Comparison of ENCODE assay signal across 10 cellular contexts in the genomic region with DNA sequence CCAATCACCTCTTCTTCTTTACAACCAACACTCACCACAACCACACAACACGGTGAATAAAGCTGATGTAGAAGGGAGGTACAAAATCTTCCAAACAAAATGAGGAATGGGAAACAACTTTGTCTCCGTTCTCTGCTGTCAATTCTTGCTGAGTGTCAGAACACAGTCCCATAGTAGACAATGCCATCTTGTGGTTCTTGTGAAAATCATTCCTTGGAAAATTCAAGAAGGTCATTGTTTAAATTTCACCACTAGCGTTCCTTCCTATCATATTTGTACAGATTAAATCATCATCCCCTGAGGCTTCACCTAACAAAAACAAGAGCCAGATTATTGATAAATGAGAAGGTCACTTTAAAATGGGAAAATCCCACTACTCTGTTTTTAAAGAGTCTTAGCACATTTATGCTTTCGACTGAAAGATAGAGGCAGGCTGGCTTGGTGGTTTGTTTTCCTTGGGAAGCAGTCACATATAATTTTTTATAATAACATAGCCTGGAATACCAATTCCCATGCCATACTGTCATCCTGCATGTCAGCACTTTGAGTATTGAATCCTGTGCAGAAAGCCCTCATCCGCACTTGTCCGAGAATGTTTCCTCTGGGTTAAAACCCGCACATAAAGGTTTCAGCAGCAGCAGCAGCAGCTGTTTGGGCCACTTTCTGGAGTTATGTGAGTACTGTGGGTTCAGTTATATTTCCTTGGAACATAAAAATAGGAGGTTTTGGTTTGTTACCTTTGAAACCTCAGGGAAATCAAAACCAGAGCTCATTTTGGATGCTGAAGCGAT.
DNase-seq lines count a peak whose midpoint lies in the region; ATAC-seq and TF ChIP-seq lines count a peak whose summit lies in the region.
"Had no signal": no experiment of that assay in that cellular context is flagged by ENCODE, and none has a peak within 500 bp of the region (broad histone marks: within the 10 kb centered on the region; RNA-seq: fewer than 3 reads in every experiment).

No MANE protein-coding gene starts in this region.

- BruUV-seq in PC-3 (replicated peaks; lab: Mats Ljungman, UMichigan) = no TSS peak

- H3K9ac ChIP-seq in PC-3 (ENCODE audit: low read length) = no peak overlapping the region
- no peak overlapping the region for H3K9ac ChIP-seq in colonic mucosa (ENCODE audit: low read depth in 2 of 2, low read length in 2 of 2)

- TF ChIP-seq CTCF in PC-3 (conservative IDR thresholded peaks at IDR 0.05; ENCODE audit: low read depth, low read length) (peak; percentile 58), glutamatergic neuron (IDR thresholded peaks at IDR 0.05; ENCODE audit: partially characterized antibody, unreplicated experiment) (peak; percentile 22), colonic mucosa (IDR thresholded peaks at IDR 0.05) (no peak)

- H2AFZ ChIP-seq in PC-3 (ENCODE audit: low read length) = no peak overlapping the region

- in situ Hi-C loops in ACHN (cut with HindIII; ENCODE audit: low pct_ligation_motif_present, low pct_unique_long_range_greater_than_20kb, low sequenced_read_pairs) = no loop called here

- POLR2A ChIA-PET in PC-3 (lab: Charles Lee; ENCODE audit: unreplicated experiment) = no interaction called here

- H3K36me3 ChIP-seq in PC-3 (ENCODE audit: low read depth, low read length) = no peaks in the 10 kb centered on the region
- H3K36me3 ChIP-seq in colonic mucosa = no peaks in the 10 kb centered on the region

- H3K4me1 Mint-ChIP-seq in glutamatergic neuron (ENCODE audit: low read depth, unreplicated experiment) = no peaks in the 10 kb centered on the region

- peaks cover 2% of the 10 kb centered on the region for H3K9me3 Mint-ChIP-seq in glutamatergic neuron (ENCODE audit: unreplicated experiment)
- H3K9me3 Mint-ChIP-seq: activated T-cell treated with anti-CD3 and anti-CD28 coated beads, Interleukin-2, amount 50 U/mL, for 4 hours had no signal

- H3K4me3 ChIP-seq in PC-3 (ENCODE audit: low read length) (no peak overlapping the region), colonic mucosa (no peak overlapping the region)

- H3K4me1 ChIP-seq in PC-3 (ENCODE audit: insufficient read depth, low read length) (no peaks in the 10 kb centered on the region), colonic mucosa (no peaks in the 10 kb centered on the region)

- no peaks in the 10 kb centered on the region for H3F3A ChIP-seq in PC-3 (ENCODE audit: low read length, unreplicated experiment)

- ATAC-seq in PC-3 = peak; percentile 33; the same call in 1 of the 2 replicates
- ATAC-seq in HG03442 (IDR thresholded peaks at IDR 0.05; ENCODE audit: unreplicated experiment) = no peak
- ATAC-seq: activated T-cell treated with anti-CD3 and anti-CD28 coated beads, Interleukin-2, amount 50 U/mL, for 4 hours had no signal

- H3K36me3 Mint-ChIP-seq in glutamatergic neuron (ENCODE audit: unreplicated experiment) = peaks cover 5% of the 10 kb centered on the region

- no peak overlapping the region for H3K4me3 Mint-ChIP-seq in glutamatergic neuron (ENCODE audit: unreplicated experiment)
- H3K4me3 Mint-ChIP-seq: activated T-cell treated with anti-CD3 and anti-CD28 coated beads, Interleukin-2, amount 50 U/mL, for 4 hours had no signal

- peak; percentile 14 for DNase-seq in ACHN
- DNase-seq in H4 (ENCODE audit: low spot score) = peak; percentile 16
- DNase-seq in PC-3 = peak; percentile 48
- no peak for DNase-seq in glutamatergic neuron
- no peak for DNase-seq in amniotic stem cell (lab: John Stamatoyannopoulos, UW)
- no peak for DNase-seq in activated CD4-positive, alpha-beta T cell treated with anti-CD3 and anti-CD28 coated beads, Interleukin-2, amount 50 U/mL, for 1 hour
- no peak for DNase-seq in colonic mucosa
- DNase-seq: activated T-cell treated with anti-CD3 and anti-CD28 coated beads, Interleukin-2, amount 50 U/mL, for 4 hours; EL had no signal

- no peak overlapping the region for H3K4me2 ChIP-seq in PC-3 (ENCODE audit: low read length)

- CTCF ChIA-PET in PC-3 (lab: Charles Lee) = no interaction called here

- H3K27ac ChIP-seq in PC-3 (ENCODE audit: low read length) (no peak overlapping the region), colonic mucosa (no peak overlapping the region)

- intact Hi-C loops in PC-3 (cut with micrococcal nuclease) (loop anchor here (1.0 to 5.0 kb wide), 3 partner anchors 159 to 613 kb away; no protein-coding TSS in a partner anchor), colonic mucosa (cut with DNase I) (loop anchor here (10.0 kb wide), 1 partner anchor 605 kb away; no protein-coding TSS in a partner anchor)

- H3K9me2 ChIP-seq in PC-3 (replicated peaks; ENCODE audit: low read length) = no peaks in the 10 kb centered on the region

- no peaks in the 10 kb centered on the region for H3K27me3 Mint-ChIP-seq in glutamatergic neuron (ENCODE audit: unreplicated experiment)

- no peaks in the 10 kb centered on the region for H4K20me1 ChIP-seq in PC-3 (ENCODE audit: low read length)

- no peaks in the 10 kb centered on the region for H3K9me3 ChIP-seq in PC-3 (ENCODE audit: low read length)
- H3K9me3 ChIP-seq in colonic mucosa = no peaks in the 10 kb centered on the region

- H3K27ac Mint-ChIP-seq in glutamatergic neuron (ENCODE audit: unreplicated experiment) = no peak overlapping the region

- no peaks in the 10 kb centered on the region for H3K79me2 ChIP-seq in PC-3 (ENCODE audit: low read length)

- no peaks in the 10 kb centered on the region for H3K27me3 ChIP-seq in PC-3 (ENCODE audit: low read length)
- H3K27me3 ChIP-seq in colonic mucosa = no peaks in the 10 kb centered on the region

Comparison
In these comparisons a context has a peak if more than half of its experiments do, and no peak if none do; other contexts are left out.
1. DNase-seq: peak in ACHN (single experiment), H4 (single experiment) and PC-3 (single experiment); none in glutamatergic neuron (single experiment), amniotic stem cell (single experiment), activated CD4-positive, alpha-beta T cell treated with anti-CD3 and anti-CD28 coated beads, Interleukin-2, amount 50 U/mL, for 1 hour (single experiment) and colonic mucosa (single experiment).